Comparison of ENCODE assay signal across 8 cellular contexts in genomic region chr4:133154725-133155124, GRCh38. TPM values are rescaled to one million over a fixed set of nuclear protein-coding genes. Genes with fewer than 3 reads are reported as not detected.
DNase-seq lines count a peak whose midpoint lies in the region; ATAC-seq and TF ChIP-seq lines count a peak whose summit lies in the region.

No MANE protein-coding gene starts in this region.

- H3K4me3 ChIP-seq in coronary artery (no peak overlapping the region), psoas muscle (no peak overlapping the region)

- WGBS in psoas muscle, 3 donors = 25 to 29% (median 26%) methylated on average over 4 of the region's 4 CpGs

- H3K4me1 ChIP-seq in psoas muscle = peaks cover 15% of the 10 kb centered on the region

- in situ Hi-C loops in GM13977 (cut with MboI; ENCODE audit: low pct_unique_long_range_greater_than_20kb, low sequenced_read_pairs, unreplicated experiment) = no loop called here

- peak; percentile 43 for DNase-seq in GM13977 (ENCODE audit: low spot score)
- DNase-seq in NCI-H1048 (lab: John Stamatoyannopoulos, UW) = peak; percentile 12
- DNase-seq in coronary artery (ENCODE audit: low spot score) = no peak
- DNase-seq in psoas muscle = no peak
- DNase-seq in activated T-cell treated with anti-CD3 and anti-CD28 coated beads for 4 hours = no peak

- no peaks in the 10 kb centered on the region for H3K36me3 ChIP-seq in psoas muscle (ENCODE audit: insufficient read depth in 1 of 2, low read depth in 1 of 2)

- no peaks in the 10 kb centered on the region for H3K9me3 ChIP-seq in psoas muscle

- no peak overlapping the region for H3K27ac ChIP-seq in coronary artery
- no peak overlapping the region for H3K27ac ChIP-seq in psoas muscle

- TF ChIP-seq CTCF in GM13977 (IDR thresholded peaks at IDR 0.05; ENCODE audit: extremely low read depth, insufficient read depth, missing control alignments) = peak; percentile 62
- peak; percentile 29 for TF ChIP-seq CTCF in coronary artery (IDR thresholded peaks at IDR 0.05)
- peak; percentile 6 for TF ChIP-seq CTCF in psoas muscle (IDR thresholded peaks at IDR 0.05)

- intact Hi-C loops in psoas muscle (cut with DNase I) = no loop called here

- peaks cover 7 to 57% (median 32%) of the 10 kb centered on the region in 3 donors for H3K27me3 ChIP-seq in psoas muscle (ENCODE audit: insufficient read depth in 3 of 3, low read length in 2 of 3)

- ATAC-seq in psoas muscle = no peak
- no peak for ATAC-seq in GM19455 (IDR thresholded peaks at IDR 0.05; ENCODE audit: unreplicated experiment)
- ATAC-seq in GM18873 (IDR thresholded peaks at IDR 0.05; ENCODE audit: low FRiP score, unreplicated experiment) = no peak
- no peak for ATAC-seq in HG02623 (IDR thresholded peaks at IDR 0.05; ENCODE audit: unreplicated experiment)

RNA-seq across cellular contexts. Expression of gene PCDH10, which starts 5.6 kb away (rescaled TPM):
- total RNA-seq in psoas muscle = under 1 TPM in 1 of 4 donors, not detected in 3; 0.12 TPM
- polyA plus RNA-seq in psoas muscle = under 1 TPM; 0.01 to 0.05 (median 0.01) TPM

Comparison
In these comparisons a context has a peak if more than half of its experiments do, and no peak if none do; other contexts are left out.
1. DNase-seq: peak in GM13977 (single experiment) and NCI-H1048 (single experiment); none in coronary artery (single experiment), psoas muscle (0 of 2) and activated T-cell treated with anti-CD3 and anti-CD28 coated beads for 4 hours (single experiment).
2. CTCF ChIP-seq: peak in every context shown above with its lines; median percentile 62 in GM13977; 29 in coronary artery; 6 in psoas muscle.